ENCODE assay signal across 8 cellular contexts in the genomic region with DNA sequence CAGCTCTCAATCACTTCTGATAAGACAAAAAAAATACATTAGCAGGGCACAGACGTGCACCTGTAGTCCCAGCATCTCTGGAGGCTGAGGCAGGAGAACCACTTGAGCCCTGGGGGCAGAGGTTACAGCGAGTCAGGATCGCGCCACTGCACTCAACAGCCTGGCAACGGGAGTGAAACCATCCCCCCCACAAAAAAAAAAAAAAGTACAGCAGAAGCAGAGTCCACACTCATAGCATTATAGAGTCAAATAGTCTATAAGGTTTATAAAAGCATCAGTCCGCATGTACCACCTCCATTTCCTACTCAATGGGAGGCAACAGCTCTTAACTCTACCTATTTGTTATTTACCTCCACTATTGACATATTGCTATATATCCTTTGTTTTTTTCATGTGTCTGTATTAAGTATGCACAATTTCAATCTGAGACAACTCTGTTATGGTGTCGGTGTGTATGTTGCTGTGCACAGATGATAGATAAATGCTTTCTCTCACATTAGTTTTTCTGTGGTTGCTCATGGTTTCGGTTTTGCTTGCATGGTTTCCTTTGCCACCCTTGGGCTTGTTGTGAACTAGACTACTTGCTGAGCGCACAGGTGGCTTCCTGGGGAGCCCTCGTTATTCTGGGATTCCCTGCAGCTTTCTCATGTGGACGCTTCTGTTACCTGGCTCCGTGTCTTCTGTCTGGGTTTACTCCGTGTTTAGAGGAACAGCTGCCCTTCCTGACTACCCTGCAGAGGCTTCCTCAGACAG. TPM values are rescaled to one million over a fixed set of nuclear protein-coding genes. Genes with fewer than 3 reads are reported as not detected.
A peak's percentile ranks its signal among the peaks of the same experiment; 100 is the strongest.
DNase-seq lines count a peak whose midpoint lies in the region; ATAC-seq, FAIRE-seq and TF ChIP-seq lines count a peak whose summit lies in the region.

No MANE protein-coding gene starts in this region.

- H4K20me1 ChIP-seq in MM.1S (ENCODE audit: insufficient read depth, low read length): no peaks in the 10 kb centered on the region

- H3K4me2 ChIP-seq in MM.1S (ENCODE audit: low read depth, low read length): peak overlapping the region; percentile 52

- H3K9me3 ChIP-seq in MM.1S (replicated peaks; ENCODE audit: insufficient read depth, low read length): no peaks in the 10 kb centered on the region
- H3K9me3 ChIP-seq in ovary: no peaks in the 10 kb centered on the region

- H3K9ac ChIP-seq in MM.1S (ENCODE audit: low read length): no peak overlapping the region

- TF ChIP-seq POLR2A in GM12891 (IDR thresholded peaks at IDR 0.05; ENCODE audit: low read depth, low read length) (no peak), ovary (IDR thresholded peaks at IDR 0.05) (no peak)

- CTCF ChIA-PET in activated naive CD4-positive, alpha-beta T cell treated with anti-CD3 and anti-CD28 coated beads for 36 hours (lab: Charles Lee): interaction anchor here (1.1 to 1.2 kb wide), 2 partner anchors 44 to 47 kb away, joined by 3 to 4 read pairs; no protein-coding TSS in a partner anchor

- no peaks in the 10 kb centered on the region for H3K9me2 ChIP-seq in MM.1S (replicated peaks; ENCODE audit: insufficient read depth, low read length)

- peak; percentile 99 for FAIRE-seq in GM12891 (lab: Jason Lieb, UNC)

- H3K4me3 ChIP-seq in MM.1S (ENCODE audit: low read length) (no peak overlapping the region), ovary (no peak overlapping the region)

- intact Hi-C loops in activated naive CD4-positive, alpha-beta T cell treated with anti-CD3 and anti-CD28 coated beads for 36 hours (cut with micrococcal nuclease): loop anchor here (1.0 to 5.0 kb wide), 2 partner anchors 8 to 259 kb away; no protein-coding TSS in a partner anchor
- intact Hi-C loops in ovary (cut with DNase I): no loop called here

- no peaks in the 10 kb centered on the region for H3K36me3 Mint-ChIP-seq in activated naive CD4-positive, alpha-beta T cell treated with anti-CD3 and anti-CD28 coated beads for 36 hours (ENCODE audit: low read depth)
- no peaks in the 10 kb centered on the region for H3K36me3 Mint-ChIP-seq in stimulated activated memory B cell treated with anti-CD40 and anti-IgM and Interleukin-4, amounts not matched to agents 10 μg/mL and 1 μg/mL and 100 μg/mL, for 72 hours

- no peak for TF ChIP-seq EP300 in ovary (IDR thresholded peaks at IDR 0.05)

- H3K36me3 ChIP-seq in MM.1S (replicated peaks; ENCODE audit: insufficient read depth, low read length) (no peaks in the 10 kb centered on the region), ovary (no peaks in the 10 kb centered on the region)

- DNase-seq in GM12891 (ENCODE audit: insufficient read length, low spot score) (peak; percentile 64), MM.1S (peak; percentile 94), putamen (ENCODE audit: low spot score) (no peak), ovary (no peak)
- peak; percentile 77 for DNase-seq in activated naive CD4-positive, alpha-beta T cell treated with anti-CD3 and anti-CD28 coated beads for 36 hours

- peaks cover 17% of the 10 kb centered on the region for H3K4me1 ChIP-seq in MM.1S (ENCODE audit: low read length)
- H3K4me1 ChIP-seq in ovary (ENCODE audit: insufficient read depth): no peaks in the 10 kb centered on the region

- H3K4me3 Mint-ChIP-seq in activated naive CD4-positive, alpha-beta T cell treated with anti-CD3 and anti-CD28 coated beads for 36 hours: no peak overlapping the region
- H3K4me3 Mint-ChIP-seq in stimulated activated memory B cell treated with anti-CD40 and anti-IgM and Interleukin-4, amounts not matched to agents 10 μg/mL and 1 μg/mL and 100 μg/mL, for 72 hours: peak overlapping the region; percentile 54

- TF ChIP-seq CTCF in MM.1S (IDR thresholded peaks at IDR 0.05; ENCODE audit: low read length): no peak
- TF ChIP-seq CTCF in ovary (IDR thresholded peaks at IDR 0.05): no peak

- H3K27ac ChIP-seq in MM.1S (ENCODE audit: low read length) (peak overlapping the region; percentile 3; the same call in 1 of the 2 replicates), ovary (no peak overlapping the region)

- peaks cover 60% of the 10 kb centered on the region for H3K27me3 ChIP-seq in MM.1S (replicated peaks; ENCODE audit: insufficient read depth, low read length)
- no peaks in the 10 kb centered on the region for H3K27me3 ChIP-seq in ovary

- no peaks in the 10 kb centered on the region for H3K27me3 Mint-ChIP-seq in activated naive CD4-positive, alpha-beta T cell treated with anti-CD3 and anti-CD28 coated beads for 36 hours (ENCODE audit: low read depth)
- H3K27me3 Mint-ChIP-seq in stimulated activated memory B cell treated with anti-CD40 and anti-IgM and Interleukin-4, amounts not matched to agents 10 μg/mL and 1 μg/mL and 100 μg/mL, for 72 hours: no peaks in the 10 kb centered on the region

- peaks cover 15% of the 10 kb centered on the region for H3F3A ChIP-seq in MM.1S (ENCODE audit: insufficient read depth, low read length)

- no peak overlapping the region for H2AFZ ChIP-seq in MM.1S (ENCODE audit: low read length)

- 81 to 87% (median 84%) methylated on average over 13 of the region's 13 CpGs for WGBS in ovary, 3 donors

- H3K27ac Mint-ChIP-seq in activated naive CD4-positive, alpha-beta T cell treated with anti-CD3 and anti-CD28 coated beads for 36 hours: no peak overlapping the region
- peak overlapping the region; percentile 34 for H3K27ac Mint-ChIP-seq in stimulated activated memory B cell treated with anti-CD40 and anti-IgM and Interleukin-4, amounts not matched to agents 10 μg/mL and 1 μg/mL and 100 μg/mL, for 72 hours

- H3K9me3 Mint-ChIP-seq in activated naive CD4-positive, alpha-beta T cell treated with anti-CD3 and anti-CD28 coated beads for 36 hours: no peaks in the 10 kb centered on the region
- H3K9me3 Mint-ChIP-seq in stimulated activated memory B cell treated with anti-CD40 and anti-IgM and Interleukin-4, amounts not matched to agents 10 μg/mL and 1 μg/mL and 100 μg/mL, for 72 hours: no peaks in the 10 kb centered on the region

- H3K79me2 ChIP-seq in MM.1S (ENCODE audit: low read length): no peaks in the 10 kb centered on the region

- H3K4me1 Mint-ChIP-seq in activated naive CD4-positive, alpha-beta T cell treated with anti-CD3 and anti-CD28 coated beads for 36 hours (ENCODE audit: low read depth): peaks cover 19% of the 10 kb centered on the region
- H3K4me1 Mint-ChIP-seq in stimulated activated memory B cell treated with anti-CD40 and anti-IgM and Interleukin-4, amounts not matched to agents 10 μg/mL and 1 μg/mL and 100 μg/mL, for 72 hours: peaks cover 16% of the 10 kb centered on the region

- ATAC-seq in GM21529 (IDR thresholded peaks at IDR 0.05; ENCODE audit: unreplicated experiment) (peak; percentile 98), HG02970 (IDR thresholded peaks at IDR 0.05; ENCODE audit: low FRiP score, unreplicated experiment) (no peak)
- ATAC-seq in stimulated activated memory B cell treated with anti-CD40 and anti-IgM and Interleukin-4, amounts not matched to agents 10 μg/mL and 1 μg/mL and 100 μg/mL, for 72 hours: peak; percentile 84

TF ChIP-seq in GM12891, 5 proteins besides CTCF, POLR2A, EP300 and RAD21:
- no peak for TF ChIP-seq TAF1 (IDR thresholded peaks at IDR 0.05; ENCODE audit: low read depth, low read length)
- no peak for TF ChIP-seq POU2F2 (IDR thresholded peaks at IDR 0.05; ENCODE audit: low read depth, low read length)
- TF ChIP-seq SPI1 (IDR thresholded peaks at IDR 0.05; ENCODE audit: low read depth, low read length): no peak
- no peak for TF ChIP-seq PAX5 (IDR thresholded peaks at IDR 0.05; ENCODE audit: insufficient read depth, low read length, severe bottlenecking)
- no peak for TF ChIP-seq POLR2AphosphoS5 (IDR thresholded peaks at IDR 0.05; ENCODE audit: low read depth, low read length)

RNA-seq across cellular contexts. Expression of a gene that starts 40.4 kb away (rescaled TPM):
- polyA plus RNA-seq in GM12891 (2012; ENCODE audit: low read depth, missing spikeins): 0.72 TPM
- under 1 TPM; 0.57 to 0.83 TPM for total RNA-seq in activated naive CD4-positive, alpha-beta T cell treated with anti-CD3 and anti-CD28 coated beads for 36 hours
- total RNA-seq in ovary: 10 to 100 TPM in 1 of 7 donors, 1 to 10 TPM in 6; 2.7 to 13.4 (median 4.4) TPM
- 1 to 10 TPM; 1.3 to 2.8 TPM for polyA plus RNA-seq in ovary

Comparison
In these comparisons a context has a peak if more than half of its experiments do, and no peak if none do; other contexts are left out.
1. DNase-seq: peak in GM12891 (single experiment), MM.1S (single experiment) and activated naive CD4-positive, alpha-beta T cell treated with anti-CD3 and anti-CD28 coated beads for 36 hours (single experiment); none in putamen (single experiment) and ovary (0 of 5).